Comparison of ENCODE assay signal across 14 cellular contexts in the genomic region with DNA sequence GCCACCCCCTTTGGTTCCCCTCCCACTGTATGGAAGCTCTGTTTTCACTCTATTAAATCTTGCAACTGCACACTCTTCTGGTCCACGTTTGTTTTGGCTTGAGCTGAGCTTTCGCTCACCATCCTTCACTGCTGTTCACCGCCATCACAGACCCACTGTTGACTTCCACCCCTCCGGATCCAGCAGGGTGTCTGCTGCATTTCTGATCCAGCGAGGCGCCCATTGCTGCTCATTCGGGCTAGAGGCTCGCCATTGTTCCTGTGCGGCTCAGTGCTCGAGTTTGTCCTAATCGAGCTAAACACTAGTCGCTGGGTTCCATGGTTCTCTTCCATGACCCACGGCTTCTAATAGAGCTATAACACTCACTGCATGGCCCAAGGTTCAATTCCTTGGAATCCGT. TPM values are rescaled to one million over a fixed set of nuclear protein-coding genes. Genes with fewer than 3 reads are reported as not detected.
DNase-seq lines count a peak whose midpoint lies in the region; ATAC-seq and TF ChIP-seq lines count a peak whose summit lies in the region.
"Had no signal": no experiment of that assay in that cellular context is flagged by ENCODE, and none has a peak within 500 bp of the region (broad histone marks: within the 10 kb centered on the region; RNA-seq: fewer than 3 reads in every experiment).

No MANE protein-coding gene starts in this region.

- H3K4me1 ChIP-seq in Peyer's patch (peaks cover 22 to 68% (median 37%) of the 10 kb centered on the region in 4 donors), endodermal cell (ENCODE audit: control insufficient read depth, insufficient read depth, low read length) (peaks cover 22% of the 10 kb centered on the region)

- ATAC-seq in natural killer cell treated with Interleukin-12 subunit alpha and Interleukin-12 subunit beta and Interleukin-15 and Interleukin-18, amount 100 ng/mL, for 72 hours: no peak
- ATAC-seq in GM21390 (IDR thresholded peaks at IDR 0.05; ENCODE audit: unreplicated experiment): no peak
- ATAC-seq: pancreas had no signal

- H3K9ac ChIP-seq in endodermal cell (ENCODE audit: extremely low read depth, low read length, poor library complexity, severe bottlenecking): no peak overlapping the region
- H3K9ac ChIP-seq: KMS-11 had no signal

- H3K4me1 Mint-ChIP-seq in endodermal cell (peaks cover 35% of the 10 kb centered on the region), type B pancreatic cell (ENCODE audit: unreplicated experiment) (peaks cover 67% of the 10 kb centered on the region)
- peaks cover 70 to 74% of the 10 kb centered on the region in 2 donors for H3K4me1 Mint-ChIP-seq in natural killer cell treated with Interleukin-12 subunit alpha and Interleukin-12 subunit beta and Interleukin-15 and Interleukin-18, amount 100 ng/mL, for 72 hours (ENCODE audit: low read depth in 2 of 2)

- no peak overlapping the region for H3K4me3 Mint-ChIP-seq in endodermal cell
- no peak overlapping the region for H3K4me3 Mint-ChIP-seq in natural killer cell treated with Interleukin-12 subunit alpha and Interleukin-12 subunit beta and Interleukin-15 and Interleukin-18, amount 100 ng/mL, for 72 hours
- H3K4me3 Mint-ChIP-seq in type B pancreatic cell: peak overlapping the region; percentile 60
- H3K4me3 Mint-ChIP-seq: stimulated activated naive CD8-positive, alpha-beta T cell treated with anti-CD3 and anti-CD28 coated beads, Interleukin-15, Interleukin-2, amounts not matched to agents 100 ng/mL and 50 ng/mL, for 24 hours had no signal

- H3K36me3 ChIP-seq in Peyer's patch (peaks cover 0 to 20% (median 0%) of the 10 kb centered on the region in 3 donors), endodermal cell (ENCODE audit: control insufficient read depth, insufficient read depth, low read length) (peaks cover 55% of the 10 kb centered on the region)

- TF ChIP-seq CTCF in Peyer's patch (IDR thresholded peaks at IDR 0.05): no peak
- no peak for TF ChIP-seq CTCF in endodermal cell (conservative IDR thresholded peaks at IDR 0.05)
- no peak for TF ChIP-seq CTCF in type B pancreatic cell (conservative IDR thresholded peaks at IDR 0.05)

- DNase-seq in Peyer's patch (no peak), endodermal cell (no peak), type B pancreatic cell (ENCODE audit: extremely low spot score, unreplicated experiment) (no peak), GDM1 (lab: John Stamatoyannopoulos, UW) (no peak), NCI-H1417 (lab: John Stamatoyannopoulos, UW) (no peak)
- no peak for DNase-seq in natural killer cell treated with Interleukin-12 subunit alpha and Interleukin-12 subunit beta and Interleukin-15 and Interleukin-18, amount 100 ng/mL, for 72 hours (ENCODE audit: low spot score)
- DNase-seq: activated CD4-positive, alpha-beta T cell treated with anti-CD3 and anti-CD28 coated beads for 4 hours; central memory CD4-positive, alpha-beta T cell; DMS 273 treated with DMSO at 0.1 percent for 48 hours; NCI-H2029; pancreas had no signal

- H3K27me3 ChIP-seq in Peyer's patch (no peaks in the 10 kb centered on the region), endodermal cell (ENCODE audit: control insufficient read depth, insufficient read depth, low read length, poor library complexity, severe bottlenecking) (no peaks in the 10 kb centered on the region)
- H3K27me3 ChIP-seq: pancreas had no signal

- WGBS in endodermal cell (ENCODE audit: insufficient coverage in 1 of 2, insufficient read length in 1 of 2), 2 experiments: 96 to 97% methylated on average over 13 to 14 of the region's 14 CpGs

- H3K27ac Mint-ChIP-seq in endodermal cell (peak overlapping the region; percentile 69), type B pancreatic cell (peak overlapping the region; percentile 100)
- H3K27ac Mint-ChIP-seq in natural killer cell treated with Interleukin-12 subunit alpha and Interleukin-12 subunit beta and Interleukin-15 and Interleukin-18, amount 100 ng/mL, for 72 hours: peak overlapping the region; percentile 91 to 98
- H3K27ac Mint-ChIP-seq: stimulated activated naive CD8-positive, alpha-beta T cell treated with anti-CD3 and anti-CD28 coated beads, Interleukin-15, Interleukin-2, amounts not matched to agents 100 ng/mL and 50 ng/mL, for 24 hours had no signal

- peak overlapping the region in 3 of 4 donors; percentile 14 to 96 (median 89) for H3K27ac ChIP-seq in Peyer's patch
- H3K27ac ChIP-seq in endodermal cell (ENCODE audit: low read depth, low read length): no peak overlapping the region
- H3K27ac ChIP-seq: KMS-11 had no signal

- H3K27me3 Mint-ChIP-seq in endodermal cell (ENCODE audit: insufficient read depth) (no peaks in the 10 kb centered on the region), type B pancreatic cell (no peaks in the 10 kb centered on the region)
- no peaks in the 10 kb centered on the region for H3K27me3 Mint-ChIP-seq in natural killer cell treated with Interleukin-12 subunit alpha and Interleukin-12 subunit beta and Interleukin-15 and Interleukin-18, amount 100 ng/mL, for 72 hours
- H3K27me3 Mint-ChIP-seq: stimulated activated naive CD8-positive, alpha-beta T cell treated with anti-CD3 and anti-CD28 coated beads, Interleukin-15, Interleukin-2, amounts not matched to agents 100 ng/mL and 50 ng/mL, for 24 hours had no signal

- H3K9me3 Mint-ChIP-seq in endodermal cell: no peaks in the 10 kb centered on the region
- no peaks in the 10 kb centered on the region for H3K9me3 Mint-ChIP-seq in natural killer cell treated with Interleukin-12 subunit alpha and Interleukin-12 subunit beta and Interleukin-15 and Interleukin-18, amount 100 ng/mL, for 72 hours
- H3K9me3 Mint-ChIP-seq in type B pancreatic cell: peaks cover 11% of the 10 kb centered on the region
- H3K9me3 Mint-ChIP-seq: stimulated activated naive CD8-positive, alpha-beta T cell treated with anti-CD3 and anti-CD28 coated beads, Interleukin-15, Interleukin-2, amounts not matched to agents 100 ng/mL and 50 ng/mL, for 24 hours had no signal

- H3K36me3 Mint-ChIP-seq in endodermal cell (ENCODE audit: low read depth): peaks cover 34% of the 10 kb centered on the region
- no peaks in the 10 kb centered on the region for H3K36me3 Mint-ChIP-seq in natural killer cell treated with Interleukin-12 subunit alpha and Interleukin-12 subunit beta and Interleukin-15 and Interleukin-18, amount 100 ng/mL, for 72 hours
- peaks cover 28% of the 10 kb centered on the region for H3K36me3 Mint-ChIP-seq in type B pancreatic cell

- TF ChIP-seq POLR2A in Peyer's patch (IDR thresholded peaks at IDR 0.05): no peak

- H3K4me3 ChIP-seq in Peyer's patch (no peak overlapping the region), endodermal cell (ENCODE audit: low read length) (no peak overlapping the region)
- H3K4me3 ChIP-seq: pancreas had no signal

- H3K9me3 ChIP-seq in Peyer's patch (no peaks in the 10 kb centered on the region), endodermal cell (ENCODE audit: control insufficient read depth, low read length) (no peaks in the 10 kb centered on the region)
- H3K9me3 ChIP-seq: pancreas had no signal

RNA-seq across cellular contexts. Expression of a gene that starts 42.7 kb away (rescaled TPM):
- total RNA-seq in Peyer's patch: 1,000 to 10,000 TPM in 1 of 4 donors, 100 to 1,000 TPM in 3; 360 to 1,049 (median 814) TPM
- 100 to 1,000 TPM; 378 to 437 TPM for total RNA-seq in endodermal cell
- polyA plus RNA-seq in endodermal cell (2013, experiment 1 of 2): 322 TPM
- polyA plus RNA-seq in endodermal cell (2013, experiment 2 of 2): 298 TPM
- 100 to 1,000 TPM; 342 to 574 TPM for total RNA-seq in natural killer cell treated with Interleukin-12 subunit alpha and Interleukin-12 subunit beta and Interleukin-15 and Interleukin-18, amount 100 ng/mL, for 72 hours
- total RNA-seq in type B pancreatic cell (ENCODE audit: low replicate concordance): 475 and 776 TPM in 2 replicates

RNA-seq across cellular contexts. Expression of a gene that starts 54.1 kb away (rescaled TPM):
- total RNA-seq in Peyer's patch: 10 to 100 TPM in 1 of 4 donors, 1 to 10 TPM in 3; 5.8 to 56.8 (median 6.4) TPM
- 10 to 100 TPM; 14.5 to 83.0 TPM for total RNA-seq in endodermal cell
- polyA plus RNA-seq in endodermal cell (2013, experiment 1 of 2): 9.1 TPM
- 8.0 TPM for polyA plus RNA-seq in endodermal cell (2013, experiment 2 of 2)
- 10 to 100 TPM in 1 of 2 donors, 1 to 10 TPM in 1; 3.6 to 10.4 TPM for total RNA-seq in natural killer cell treated with Interleukin-12 subunit alpha and Interleukin-12 subunit beta and Interleukin-15 and Interleukin-18, amount 100 ng/mL, for 72 hours
- 3.0 and 4.5 TPM in 2 replicates for total RNA-seq in type B pancreatic cell (ENCODE audit: low replicate concordance)
